In genomic region chr7:80478683-80479082, GRCh38 we compare ENCODE assay signal across 15 cellular contexts. TPM values are rescaled to one million over a fixed set of nuclear protein-coding genes. Genes with fewer than 3 reads are reported as not detected.
DNase-seq lines count a peak whose midpoint lies in the region; FAIRE-seq and TF ChIP-seq lines count a peak whose summit lies in the region.
"Had no signal": no experiment of that assay in that cellular context is flagged by ENCODE, and none has a peak within 500 bp of the region (broad histone marks: within the 10 kb centered on the region; RNA-seq: fewer than 3 reads in every experiment).

No MANE protein-coding gene starts in this region.

- 84 to 94% methylated on average over 2 of the region's 2 CpGs for WGBS in endodermal cell (ENCODE audit: insufficient coverage in 1 of 2, insufficient read length in 1 of 2), 2 experiments

- H3K4me1 ChIP-seq in osteoblast (ENCODE audit: insufficient read depth, low read length) (peaks cover 14% of the 10 kb centered on the region), endodermal cell (ENCODE audit: control insufficient read depth, insufficient read depth, low read length) (no peaks in the 10 kb centered on the region), HAP-1 (peaks cover 53% of the 10 kb centered on the region)

- H3K4me3 Mint-ChIP-seq in endodermal cell, result no peak overlapping the region
- H3K4me3 Mint-ChIP-seq: natural killer cell had no signal

- no peaks in the 10 kb centered on the region for H3K36me3 ChIP-seq in osteoblast (ENCODE audit: insufficient read depth, low read length)
- no peaks in the 10 kb centered on the region for H3K36me3 ChIP-seq in endodermal cell (ENCODE audit: control insufficient read depth, insufficient read depth, low read length)
- 0 out of 2 replicates have a peak, but pooled peaks cover 3% of the 10 kb centered on the region for H3K36me3 ChIP-seq in HAP-1 (replicated peaks)

- no peak for FAIRE-seq in GM19239 (lab: Jason Lieb, UNC)

- in situ Hi-C loops in HAP-1 (cut with MboI; ENCODE audit: low sequenced_read_pairs), result no loop called here

- H3K9me3 Mint-ChIP-seq in endodermal cell, result peaks cover 4% of the 10 kb centered on the region

- H3K27me3 ChIP-seq in osteoblast (ENCODE audit: insufficient read depth, low read length), result no peaks in the 10 kb centered on the region
- H3K27me3 ChIP-seq in endodermal cell (ENCODE audit: control insufficient read depth, insufficient read depth, low read length, poor library complexity, severe bottlenecking), result no peaks in the 10 kb centered on the region
- no peaks in the 10 kb centered on the region for H3K27me3 ChIP-seq in HAP-1 (ENCODE audit: low read depth)

- no peaks in the 10 kb centered on the region for H4K20me1 ChIP-seq in osteoblast (ENCODE audit: insufficient read depth, low read length)

- H3K27ac Mint-ChIP-seq in endodermal cell, result no peak overlapping the region
- H3K27ac Mint-ChIP-seq: natural killer cell had no signal

- H3K27ac ChIP-seq in epithelial cell of prostate (peak overlapping the region; percentile 26), osteoblast (ENCODE audit: low read depth, low read length) (no peak overlapping the region), endodermal cell (ENCODE audit: low read depth, low read length) (no peak overlapping the region)
- H3K27ac ChIP-seq: KMS-11 had no signal

- H3K79me2 ChIP-seq in osteoblast (ENCODE audit: insufficient read depth, low read length), result no peaks in the 10 kb centered on the region

- H3K4me3 ChIP-seq in osteoblast (ENCODE audit: insufficient read depth, low read length) (no peak overlapping the region), endodermal cell (ENCODE audit: low read length) (no peak overlapping the region), HAP-1 (no peak overlapping the region)

- DNase-seq in ELF-1 (ENCODE audit: low read depth, low spot score) (peak; percentile 21), NCI-H226 (peak; percentile 81), epithelial cell of prostate (ENCODE audit: low read depth, low spot score) (no peak), osteoblast (ENCODE audit: insufficient read length, low spot score, missing footprints) (peak; percentile 34), endodermal cell (no peak), GM19239 (ENCODE audit: insufficient read length, low spot score) (no peak), HAP-1 (ENCODE audit: low spot score in 2 of 2) (no peak)
- DNase-seq: activated CD4-positive, alpha-beta T cell treated with anti-CD3 and anti-CD28 coated beads, Interleukin-2, amount 50 U/mL, for 1 hour; cerebellar nuclear complex; natural killer cell; NCI-H2029 treated with DMSO at 0.1 percent for 48 hours; substantia nigra had no signal

- H3K4me2 ChIP-seq in osteoblast (ENCODE audit: insufficient read depth, low read length), result no peak overlapping the region
- H3K4me2 ChIP-seq: KMS-11 had no signal

- H3K36me3 Mint-ChIP-seq in endodermal cell (ENCODE audit: low read depth), result no peaks in the 10 kb centered on the region
- H3K36me3 Mint-ChIP-seq: natural killer cell had no signal

- H3K4me1 Mint-ChIP-seq in endodermal cell, result peaks cover 6% of the 10 kb centered on the region
- H3K4me1 Mint-ChIP-seq: natural killer cell had no signal

- no peak for TF ChIP-seq CTCF in osteoblast (IDR thresholded peaks at IDR 0.05; ENCODE audit: extremely low read depth, low read depth, low read length)
- no peak for TF ChIP-seq CTCF in endodermal cell (conservative IDR thresholded peaks at IDR 0.05)

- H3K9me3 ChIP-seq in osteoblast (ENCODE audit: low read depth, low read length), result no peaks in the 10 kb centered on the region
- H3K9me3 ChIP-seq in endodermal cell (ENCODE audit: control insufficient read depth, low read length), result no peaks in the 10 kb centered on the region
- H3K9me3 ChIP-seq in HAP-1, result no peaks in the 10 kb centered on the region

- no peaks in the 10 kb centered on the region for H3K27me3 Mint-ChIP-seq in endodermal cell (ENCODE audit: insufficient read depth)

- H3K9ac ChIP-seq in endodermal cell (ENCODE audit: extremely low read depth, low read length, poor library complexity, severe bottlenecking), result no peak overlapping the region
- H3K9ac ChIP-seq: KMS-11 had no signal

- H2AFZ ChIP-seq in osteoblast (ENCODE audit: low read length), result no peak overlapping the region

RNA-seq across cellular contexts. Expression of gene GNAT3, which starts 33.2 kb away (rescaled TPM):
- not detected in 2 replicates for total RNA-seq in osteoblast
- total RNA-seq in endodermal cell, result not detected
- not detected for polyA plus RNA-seq in endodermal cell (2013, experiment 1 of 2)
- polyA plus RNA-seq in endodermal cell (2013, experiment 2 of 2), result not detected
- total RNA-seq: natural killer cell; sciatic nerve; T-helper 1 cell treated with Interleukin-12 subunit alpha and Interleukin-12 subunit beta and Interleukin-4 antibody, amounts not matched to agents 30 ng/mL and 1 ng/mL, for 36 hours had no signal

Comparison
In these comparisons a context has a peak if more than half of its experiments do, and no peak if none do; other contexts are left out.
1. DNase-seq: peak in ELF-1 (single experiment), NCI-H226 (single experiment) and osteoblast (single experiment); none in epithelial cell of prostate (single experiment), endodermal cell (single experiment), GM19239 (single experiment) and HAP-1 (0 of 2).